19 cellular contexts compared by ENCODE assay signal in genomic region chr7:120832803-120833202, GRCh38. TPM values are rescaled to one million over a fixed set of nuclear protein-coding genes. Genes with fewer than 3 reads are reported as not detected.
"Had no signal": no experiment of that assay in that cellular context is flagged by ENCODE, and none has a peak within 500 bp of the region (broad histone marks: within the 10 kb centered on the region; RNA-seq: fewer than 3 reads in every experiment).

No MANE protein-coding gene starts in this region.

- H2AFZ ChIP-seq: hepatocyte, neural progenitor cell had no signal

- FAIRE-seq: small intestine had no signal

- H3K27ac ChIP-seq: colonic mucosa, hepatocyte, neural progenitor cell, ovary, stomach, thoracic aorta, transverse colon had no signal

- H3K4me1 ChIP-seq: colonic mucosa, neural progenitor cell, transverse colon had no signal

- H3K4me2 ChIP-seq: hepatocyte, neural progenitor cell had no signal

- H3K9me3 ChIP-seq: colonic mucosa, ovary, thoracic aorta, transverse colon had no signal

- H3K27me3 ChIP-seq: colonic mucosa, hepatocyte, neural progenitor cell, ovary, stomach, transverse colon had no signal

- H3K4me3 ChIP-seq: colonic mucosa, hepatocyte, neural progenitor cell, ovary, stomach, thoracic aorta, transverse colon had no signal

- H3K79me2 ChIP-seq: hepatocyte had no signal

- H3K36me3 ChIP-seq: colonic mucosa, neural progenitor cell, ovary, thoracic aorta, transverse colon had no signal

- H3K9ac ChIP-seq: neural progenitor cell had no signal

- ATAC-seq: left lobe of liver, natural killer cell, right cardiac atrium had no signal

- DNase-seq: colonic mucosa; effector CD4-positive, alpha-beta T cell; foreskin melanocyte; head of caudate nucleus; kidney glomerular epithelial cell; natural killer cell; nucleus accumbens; ovary; right cardiac atrium; small intestine; stimulated activated CD4-positive, alpha-beta T cell treated with anti-CD3 and anti-CD28 coated beads, Interleukin-12 subunit alpha, Interleukin-12 subunit beta, amount 100 ng/mL, for 4 hours; stimulated activated naive CD4-positive, alpha-beta T cell; stomach; substantia nigra; transverse colon had no signal

RNA-seq across cellular contexts. Expression of gene TSPAN12, which starts 25.1 kb away (rescaled TPM):
- total RNA-seq: natural killer cell had no signal
